14 cellular contexts compared by ENCODE assay signal in genomic region chr12:50083301-50083700, GRCh38. TPM values are rescaled to one million over a fixed set of nuclear protein-coding genes. Genes with fewer than 3 reads are reported as not detected.
DNase-seq lines count a peak whose midpoint lies in the region; ATAC-seq, FAIRE-seq and TF ChIP-seq lines count a peak whose summit lies in the region.
"Had no signal": no experiment of that assay in that cellular context is flagged by ENCODE, and none has a peak within 500 bp of the region (broad histone marks: within the 10 kb centered on the region; RNA-seq: fewer than 3 reads in every experiment).

No MANE protein-coding gene starts in this region.

- peaks cover 4% of the 10 kb centered on the region for H3K79me1 ChIP-seq in mesenchymal stem cell (replicated peaks; ENCODE audit: low read length, poor library complexity, severe bottlenecking)

- H3K14ac ChIP-seq in mesenchymal stem cell (ENCODE audit: low read length in 2 of 2), result no peak overlapping the region

- H3K18ac ChIP-seq in mesenchymal stem cell (ENCODE audit: low read depth in 1 of 2, low read length in 2 of 2), result no peak overlapping the region

- no peaks in the 10 kb centered on the region for H3K9me3 Mint-ChIP-seq in activated naive CD4-positive, alpha-beta T cell treated with anti-CD3 and anti-CD28 coated beads, Interleukin-2, amount 50 U/mL, for 24 hours
- no peaks in the 10 kb centered on the region for H3K9me3 Mint-ChIP-seq in activated CD8-positive, alpha-beta T cell treated with anti-CD3 and anti-CD28 coated beads for 36 hours

- peak overlapping the region; percentile 32 for H3K9ac ChIP-seq in mesenchymal stem cell (ENCODE audit: low read length)

- no peak overlapping the region for H2AFZ ChIP-seq in mesenchymal stem cell (ENCODE audit: low read depth, low read length)

- intact Hi-C loops in activated CD8-positive, alpha-beta T cell treated with anti-CD3 and anti-CD28 coated beads for 36 hours (cut with micrococcal nuclease), result no loop called here
- intact Hi-C loops in transverse colon (cut with DNase I; ENCODE audit: low total_unique reads), result loop anchor here (10.0 kb wide), 1 partner anchor 1268 kb away; the partner anchor contains the start of gene CACNB3
- intact Hi-C loops in heart left ventricle (cut with DNase I), result loop anchor here in 3 of 10 donors (10.0 kb wide), 1 partner anchor 232 kb away; no protein-coding TSS in a partner anchor
- intact Hi-C loops in left lung (cut with DNase I), result no loop called here

- in situ Hi-C loops in transverse colon (cut with MboI; ENCODE audit: low pct_ligation_motif_present in 1 of 4, low pct_unique_long_range_greater_than_20kb in 1 of 4, low sequenced_read_pairs in 3 of 4), result loop anchor here in 3 of 4 donors (25.0 kb wide), 2 partner anchors 104 to 229 kb away; no protein-coding TSS in a partner anchor

- FAIRE-seq in D721Med (lab: Jason Lieb, UNC), result no peak

- 100% methylated on average over 1 of the region's 1 CpG for WGBS in mesenchymal stem cell
- 85% methylated on average over 1 of the region's 1 CpG; no CpG with 5 or more reads in 1 of the 2 donors for WGBS in transverse colon (ENCODE audit: low coverage in 1 of 2), 2 donors
- 83 to 100% (median 95%) methylated on average over 1 of the region's 1 CpG for WGBS in heart left ventricle, 4 donors

- H3K36me3 ChIP-seq in mesenchymal stem cell (ENCODE audit: control insufficient read depth in 1 of 2, insufficient read depth in 2 of 2, low read depth in 1 of 2, low read length in 2 of 2) (peaks cover 11 to 18% of the 10 kb centered on the region in 2 experiments), transverse colon (no peaks in the 10 kb centered on the region), heart left ventricle (peaks cover 0 to 20% (median 17%) of the 10 kb centered on the region in 9 donors), left lung (peaks cover 0 to 14% of the 10 kb centered on the region in 2 donors)
- H3K36me3 ChIP-seq: prostate gland had no signal

- POLR2A ChIA-PET in activated CD8-positive, alpha-beta T cell treated with anti-CD3 and anti-CD28 coated beads for 36 hours (lab: Charles Lee), result interaction anchor here (0.7 to 4.0 kb wide), 6 partner anchors 18 to 84 kb away, joined by 3 to 26 read pairs (median 4); partner anchors contain the start of genes CERS5 and COX14

- TF ChIP-seq EP300 in transverse colon (IDR thresholded peaks at IDR 0.05; ENCODE audit: low read depth), result no peak

- H3K27me3 Mint-ChIP-seq in activated naive CD4-positive, alpha-beta T cell treated with anti-CD3 and anti-CD28 coated beads, Interleukin-2, amount 50 U/mL, for 24 hours, result no peaks in the 10 kb centered on the region
- no peaks in the 10 kb centered on the region for H3K27me3 Mint-ChIP-seq in activated CD8-positive, alpha-beta T cell treated with anti-CD3 and anti-CD28 coated beads for 36 hours

- CTCF ChIA-PET in activated CD8-positive, alpha-beta T cell treated with anti-CD3 and anti-CD28 coated beads for 36 hours (lab: Charles Lee), result interaction anchor here (0.6 to 3.5 kb wide), 7 partner anchors 13 to 116 kb away, joined by 3 to 21 read pairs (median 5); partner anchors contain the start of genes CERS5 and COX14

- ATAC-seq in activated CD8-positive, alpha-beta T cell treated with anti-CD3 and anti-CD28 coated beads for 36 hours, result no peak
- ATAC-seq in heart left ventricle (no peak), left lung (no peak)

- H3K27ac Mint-ChIP-seq in activated naive CD4-positive, alpha-beta T cell treated with anti-CD3 and anti-CD28 coated beads, Interleukin-2, amount 50 U/mL, for 24 hours, result peak overlapping the region; percentile 88
- H3K27ac Mint-ChIP-seq in activated CD8-positive, alpha-beta T cell treated with anti-CD3 and anti-CD28 coated beads for 36 hours, result peak overlapping the region; percentile 88

- no peak for DNase-seq in activated naive CD4-positive, alpha-beta T cell (lab: John Stamatoyannopoulos, UW)
- DNase-seq in activated CD8-positive, alpha-beta T cell treated with anti-CD3 and anti-CD28 coated beads for 36 hours, result no peak
- no peak for DNase-seq in mesenchymal stem cell
- no peak for DNase-seq in transverse colon
- DNase-seq in heart left ventricle, result no peak
- DNase-seq in D721Med (ENCODE audit: insufficient read length, low spot score), result no peak
- DNase-seq in left lung, result no peak
- DNase-seq: central memory CD4-positive, alpha-beta T cell; GF-D8; NCI-H1417; NCI-H524 treated with DMSO at 0.1 percent for 48 hours had no signal

- no peak overlapping the region for H2BK12ac ChIP-seq in mesenchymal stem cell (ENCODE audit: low read length in 2 of 2)

- no peak for TF ChIP-seq POLR2A in transverse colon (IDR thresholded peaks at IDR 0.05)
- no peak for TF ChIP-seq POLR2A in heart left ventricle (IDR thresholded peaks at IDR 0.05)

- H3K4ac ChIP-seq in mesenchymal stem cell (ENCODE audit: low read depth in 1 of 2, low read length in 2 of 2), result no peak overlapping the region

- H3K36me3 Mint-ChIP-seq in activated naive CD4-positive, alpha-beta T cell treated with anti-CD3 and anti-CD28 coated beads, Interleukin-2, amount 50 U/mL, for 24 hours, result no peaks in the 10 kb centered on the region
- peaks cover 2% of the 10 kb centered on the region for H3K36me3 Mint-ChIP-seq in activated CD8-positive, alpha-beta T cell treated with anti-CD3 and anti-CD28 coated beads for 36 hours (ENCODE audit: low read depth)

- H4K8ac ChIP-seq in mesenchymal stem cell (ENCODE audit: low read length), result no peak overlapping the region

- H3K4me1 Mint-ChIP-seq in activated naive CD4-positive, alpha-beta T cell treated with anti-CD3 and anti-CD28 coated beads, Interleukin-2, amount 50 U/mL, for 24 hours, result peaks cover 34% of the 10 kb centered on the region
- H3K4me1 Mint-ChIP-seq in activated CD8-positive, alpha-beta T cell treated with anti-CD3 and anti-CD28 coated beads for 36 hours (ENCODE audit: low read depth), result peaks cover 39% of the 10 kb centered on the region

- H3K4me1 ChIP-seq in mesenchymal stem cell (ENCODE audit: control insufficient read depth, insufficient read depth, low read depth, low read length) (peaks cover 13% of the 10 kb centered on the region), transverse colon (peaks cover 0 to 26% (median 10%) of the 10 kb centered on the region in 4 donors), heart left ventricle (peaks cover 0 to 29% (median 12%) of the 10 kb centered on the region in 12 donors), left lung (peaks cover 0 to 15% of the 10 kb centered on the region in 2 donors)
- H3K4me1 ChIP-seq: prostate gland had no signal

- H2AK5ac ChIP-seq in mesenchymal stem cell (ENCODE audit: low read length, severe bottlenecking), result peak overlapping the region; percentile 1

- H3K27me3 ChIP-seq in mesenchymal stem cell (ENCODE audit: control insufficient read depth in 1 of 2, insufficient read depth in 1 of 2, low read length in 2 of 2), result no peaks in the 10 kb centered on the region
- no peaks in the 10 kb centered on the region for H3K27me3 ChIP-seq in transverse colon
- no peaks in the 10 kb centered on the region for H3K27me3 ChIP-seq in heart left ventricle
- peaks cover 0 to 9% of the 10 kb centered on the region in 2 donors for H3K27me3 ChIP-seq in left lung

- no peak overlapping the region for H3K27ac ChIP-seq in mesenchymal stem cell (ENCODE audit: low read length, poor library complexity, severe bottlenecking)
- H3K27ac ChIP-seq in transverse colon, result peak overlapping the region in 3 of 4 donors; percentile 55 to 73 (median 59)
- no peak overlapping the region for H3K27ac ChIP-seq in heart left ventricle
- H3K27ac ChIP-seq in left lung, result no peak overlapping the region
- H3K27ac ChIP-seq: prostate gland had no signal

- no peak overlapping the region for H3K23ac ChIP-seq in mesenchymal stem cell (ENCODE audit: low read length in 2 of 2)

- peak overlapping the region; percentile 82 for H3K4me3 Mint-ChIP-seq in activated naive CD4-positive, alpha-beta T cell treated with anti-CD3 and anti-CD28 coated beads, Interleukin-2, amount 50 U/mL, for 24 hours
- H3K4me3 Mint-ChIP-seq in activated CD8-positive, alpha-beta T cell treated with anti-CD3 and anti-CD28 coated beads for 36 hours, result peak overlapping the region; percentile 77

- H4K91ac ChIP-seq in mesenchymal stem cell (ENCODE audit: low read length), result no peak overlapping the region

- no peak overlapping the region for H2BK5ac ChIP-seq in mesenchymal stem cell (ENCODE audit: low read depth, low read length, poor library complexity, severe bottlenecking)

- H2BK15ac ChIP-seq in mesenchymal stem cell (ENCODE audit: low read depth, poor library complexity, severe bottlenecking), result no peak overlapping the region

- no peak for TF ChIP-seq CTCF in activated CD8-positive, alpha-beta T cell treated with anti-CD3 and anti-CD28 coated beads for 36 hours (IDR thresholded peaks at IDR 0.05)
- TF ChIP-seq CTCF in transverse colon (IDR thresholded peaks at IDR 0.05), result no peak
- TF ChIP-seq CTCF in heart left ventricle (IDR thresholded peaks at IDR 0.05), result no peak
- no peak for TF ChIP-seq CTCF in D721Med (IDR thresholded peaks at IDR 0.05; ENCODE audit: insufficient read depth, missing control alignments)
- TF ChIP-seq CTCF in left lung (IDR thresholded peaks at IDR 0.05), result no peak

- H3K9me3 ChIP-seq in mesenchymal stem cell (ENCODE audit: control insufficient read depth, low read length), result no peaks in the 10 kb centered on the region
- no peaks in the 10 kb centered on the region for H3K9me3 ChIP-seq in transverse colon
- no peaks in the 10 kb centered on the region for H3K9me3 ChIP-seq in heart left ventricle
- H3K9me3 ChIP-seq in left lung, result no peaks in the 10 kb centered on the region
- H3K9me3 ChIP-seq: prostate gland had no signal

- no peak overlapping the region for H3K4me3 ChIP-seq in mesenchymal stem cell (ENCODE audit: insufficient read depth in 1 of 2, low read depth in 1 of 2, low read length in 2 of 2)
- no peak overlapping the region for H3K4me3 ChIP-seq in transverse colon
- no peak overlapping the region for H3K4me3 ChIP-seq in heart left ventricle
- no peak overlapping the region for H3K4me3 ChIP-seq in left lung
- H3K4me3 ChIP-seq: lung, prostate gland had no signal

- no peak overlapping the region for H3K4me2 ChIP-seq in mesenchymal stem cell (ENCODE audit: low read length, poor library complexity, severe bottlenecking)

- H2BK120ac ChIP-seq in mesenchymal stem cell (ENCODE audit: low read depth, low read length), result no peak overlapping the region

RNA-seq across cellular contexts. Expression of gene SMARCD1, which starts 1.8 kb away (rescaled TPM):
- total RNA-seq in activated CD8-positive, alpha-beta T cell treated with anti-CD3 and anti-CD28 coated beads for 36 hours, result 10 to 100 TPM; 47.3 to 55.1 TPM
- polyA plus RNA-seq in mesenchymal stem cell (2013, experiment 1 of 2), result 38.9 TPM
- polyA plus RNA-seq in mesenchymal stem cell (2013, experiment 2 of 2), result 37.6 TPM
- total RNA-seq in transverse colon, result 10 to 100 TPM; 23.7 to 52.4 (median 40.4) TPM
- 10 to 100 TPM; 13.6 to 35.7 (median 22.0) TPM for total RNA-seq in heart left ventricle
- 10 to 100 TPM in 1 of 2 donors, 1 to 10 TPM in 1; 8.5 to 19.3 TPM for polyA plus RNA-seq in heart left ventricle
- 10 to 100 TPM; 33.1 to 42.0 TPM for total RNA-seq in left lung

RNA-seq across cellular contexts. Expression of gene GPD1, which starts 20.5 kb away (rescaled TPM):
- total RNA-seq in activated CD8-positive, alpha-beta T cell treated with anti-CD3 and anti-CD28 coated beads for 36 hours, result under 1 TPM; 0.16 to 0.20 TPM
- polyA plus RNA-seq in mesenchymal stem cell (2013, experiment 1 of 2), result not detected
- polyA plus RNA-seq in mesenchymal stem cell (2013, experiment 2 of 2), result not detected
- total RNA-seq in transverse colon (10 to 100 TPM in 2 of 4 donors, 1 to 10 TPM in 1, not detected in 1; 9.2 to 22.1 (median 11.3) TPM), heart left ventricle (10 to 100 TPM in 4 of 9 donors, 1 to 10 TPM in 5; 7.4 to 75.8 (median 9.7) TPM), left lung (1 to 10 TPM; 6.8 to 8.5 TPM)
- polyA plus RNA-seq in heart left ventricle, result 10 to 100 TPM in 1 of 2 donors, 1 to 10 TPM in 1; 10.0 to 18.1 TPM

RNA-seq across cellular contexts. Expression of gene ASIC1, which starts 25.9 kb away (rescaled TPM):
- 10 to 100 TPM; 14.3 to 17.3 TPM for total RNA-seq in activated CD8-positive, alpha-beta T cell treated with anti-CD3 and anti-CD28 coated beads for 36 hours
- polyA plus RNA-seq in mesenchymal stem cell (2013, experiment 1 of 2), result 6.4 TPM
- polyA plus RNA-seq in mesenchymal stem cell (2013, experiment 2 of 2), result 6.0 TPM
- total RNA-seq in transverse colon (1 to 10 TPM in 1 of 4 donors, under 1 TPM in 3; 0.75 to 3.0 (median 0.81) TPM), heart left ventricle (1 to 10 TPM in 4 of 9 donors, under 1 TPM in 5; 0.31 to 1.8 (median 0.87) TPM), left lung (1 to 10 TPM; 2.1 to 2.9 TPM)
- polyA plus RNA-seq in heart left ventricle, result under 1 TPM; 0.38 to 0.71 TPM

RNA-seq across cellular contexts. Expression of gene COX14, which starts 28.7 kb away (rescaled TPM):
- total RNA-seq in activated CD8-positive, alpha-beta T cell treated with anti-CD3 and anti-CD28 coated beads for 36 hours, result 10 to 100 TPM; 43.1 to 51.0 TPM
- 143 TPM for polyA plus RNA-seq in mesenchymal stem cell (2013, experiment 1 of 2)
- 147 TPM for polyA plus RNA-seq in mesenchymal stem cell (2013, experiment 2 of 2)
- 100 to 1,000 TPM in 1 of 4 donors, 10 to 100 TPM in 3; 22.1 to 107 (median 62.0) TPM for total RNA-seq in transverse colon
- 100 to 1,000 TPM; 134 to 217 (median 154) TPM for total RNA-seq in heart left ventricle
- polyA plus RNA-seq in heart left ventricle, result 100 to 1,000 TPM; 172 to 178 TPM
- total RNA-seq in left lung, result 10 to 100 TPM; 46.8 to 77.6 TPM

RNA-seq across cellular contexts. Expression of gene RACGAP1, which starts 58.0 kb away (rescaled TPM):
- total RNA-seq in activated CD8-positive, alpha-beta T cell treated with anti-CD3 and anti-CD28 coated beads for 36 hours, result 100 to 1,000 TPM; 113 to 117 TPM
- polyA plus RNA-seq in mesenchymal stem cell (2013, experiment 1 of 2), result 12.0 TPM
- polyA plus RNA-seq in mesenchymal stem cell (2013, experiment 2 of 2), result 13.2 TPM
- total RNA-seq in transverse colon, result 10 to 100 TPM in 2 of 4 donors, 1 to 10 TPM in 2; 5.0 to 13.4 (median 9.3) TPM
- 10 to 100 TPM in 1 of 9 donors, 1 to 10 TPM in 8; 1.9 to 17.8 (median 5.2) TPM for total RNA-seq in heart left ventricle
- polyA plus RNA-seq in heart left ventricle, result 1 to 10 TPM in 1 of 2 donors, under 1 TPM in 1; 0.91 to 5.8 TPM
- 10 to 100 TPM; 20.7 to 35.9 TPM for total RNA-seq in left lung

Comparison
In these comparisons a context has a peak if more than half of its experiments do, and no peak if none do; other contexts are left out.
1. H3K27ac ChIP-seq: peak in transverse colon (3 of 4); none in mesenchymal stem cell (single experiment), heart left ventricle (0 of 12) and left lung (0 of 2).